In genomic region chr14:95486875-95487668, GRCh38 we compare ENCODE assay signal across 11 cellular contexts. TPM values are rescaled to one million over a fixed set of nuclear protein-coding genes. Genes with fewer than 3 reads are reported as not detected.
DNase-seq lines count a peak whose midpoint lies in the region; ATAC-seq lines count a peak whose summit lies in the region.
"Had no signal": no experiment of that assay in that cellular context is flagged by ENCODE, and none has a peak within 500 bp of the region (broad histone marks: within the 10 kb centered on the region; RNA-seq: fewer than 3 reads in every experiment).

No MANE protein-coding gene starts in this region.

- intact Hi-C loops in posterior vena cava (cut with DNase I): no loop called here

- DNase-seq in NCI-H1436 (lab: John Stamatoyannopoulos, UW) (peak; percentile 11), NCI-H1436 treated with DMSO at 0.1 percent for 48 hours (lab: John Stamatoyannopoulos, UW) (no peak), RPMI8226 (peak; percentile 87), posterior vena cava (ENCODE audit: low spot score) (peak; percentile 71), D341Med (ENCODE audit: low spot score) (no peak), NCI-H524 (lab: John Stamatoyannopoulos, UW) (no peak)
- DNase-seq in central memory CD4-positive, alpha-beta T cell: no peak
- DNase-seq: 8988T; activated CD4-positive, alpha-beta T cell treated with anti-CD3 and anti-CD28 coated beads, Interleukin-2, amount 50 U/mL, for 1 hour had no signal

- peak; percentile 57 for ATAC-seq in HG02981 (IDR thresholded peaks at IDR 0.05; ENCODE audit: unreplicated experiment)
- ATAC-seq: sciatic nerve had no signal

RNA-seq across cellular contexts. Expression of gene SYNE3, which starts 29.4 kb away (rescaled TPM):
- 10 to 100 TPM; 35.7 to 40.0 TPM for total RNA-seq in posterior vena cava

RNA-seq across cellular contexts. Expression of gene GLRX5, which starts 47.8 kb away (rescaled TPM):
- total RNA-seq in posterior vena cava: 10 to 100 TPM; 21.7 to 25.6 TPM

Comparison
In these comparisons a context has a peak if more than half of its experiments do, and no peak if none do; other contexts are left out.
1. DNase-seq: peak in NCI-H1436 (single experiment), RPMI8226 (single experiment) and posterior vena cava (single experiment); none in NCI-H1436 treated with DMSO at 0.1 percent for 48 hours (single experiment), D341Med (single experiment), NCI-H524 (0 of 2) and central memory CD4-positive, alpha-beta T cell (single experiment).